ENCODE assay signal across 15 cellular contexts in genomic region chr6:3283241-3283640, GRCh38. TPM values are rescaled to one million over a fixed set of nuclear protein-coding genes. Genes with fewer than 3 reads are reported as not detected.
"Had no signal": no experiment of that assay in that cellular context is flagged by ENCODE, and none has a peak within 500 bp of the region (broad histone marks: within the 10 kb centered on the region; RNA-seq: fewer than 3 reads in every experiment).

No MANE protein-coding gene starts in this region.

- H3K27ac ChIP-seq: epithelial cell of prostate, neutrophil, thyroid gland had no signal

- H3K36me3 ChIP-seq: neutrophil, thyroid gland had no signal

- H3K9me3 ChIP-seq: neutrophil, thyroid gland had no signal

- H3K27ac Mint-ChIP-seq: activated CD4-positive, alpha-beta T cell treated with anti-CD3 and anti-CD28 coated beads, Interleukin-2, amount 10 ng/mL, durations not matched to agents 7 days and 5 days; immature natural killer cell; stimulated activated naive B cell treated with anti-CD40 and anti-IgM and Interleukin-4, amounts not matched to agents 10 μg/mL and 1 μg/mL and 100 μg/mL, for 72 hours; T-helper 1 cell treated with Interleukin-12 subunit alpha and Interleukin-12 subunit beta and Interleukin-4 antibody, amounts not matched to agents 30 μg/mL and 1 μg/mL, for 36 hours had no signal

- H3K4me3 ChIP-seq: thyroid gland had no signal

- ATAC-seq: activated CD4-positive, CD25-positive, alpha-beta regulatory T cell treated with anti-CD3 and anti-CD28 coated beads, Interleukin-2, amount 50 U/mL, for 24 hours; activated T-cell treated with anti-CD3 and anti-CD28 coated beads, Interleukin-2, amount 50 U/mL, for 4 hours; naive thymus-derived CD8-positive, alpha-beta T cell; stimulated activated naive B cell treated with anti-CD40 and anti-IgM and Interleukin-4, amounts not matched to agents 10 μg/mL and 1 μg/mL and 100 μg/mL, for 72 hours had no signal

- H3K4me3 Mint-ChIP-seq: activated CD4-positive, alpha-beta T cell treated with anti-CD3 and anti-CD28 coated beads, Interleukin-2, amount 10 ng/mL, durations not matched to agents 7 days and 5 days; activated T-cell treated with anti-CD3 and anti-CD28 coated beads, Interleukin-2, amount 50 U/mL, for 4 hours; immature natural killer cell; naive thymus-derived CD8-positive, alpha-beta T cell; stimulated activated naive B cell treated with anti-CD40 and anti-IgM and Interleukin-4, amounts not matched to agents 10 μg/mL and 1 μg/mL and 100 μg/mL, for 72 hours; T-helper 1 cell treated with Interleukin-12 subunit alpha and Interleukin-12 subunit beta and Interleukin-4 antibody, amounts not matched to agents 30 μg/mL and 1 μg/mL, for 36 hours had no signal

- DNase-seq: activated CD4-positive, alpha-beta T cell treated with anti-CD3 and anti-CD28 coated beads, Interleukin-2, amount 10 ng/mL, durations not matched to agents 7 days and 5 days; activated CD8-positive, alpha-beta memory T cell treated with anti-CD3 and anti-CD28 coated beads, Interleukin-2, amount 50 U/mL, for 4 hours; activated naive CD4-positive, alpha-beta T cell treated with anti-CD3 and anti-CD28 coated beads, Interleukin-2, amount 50 U/mL, for 16 hours; activated T-cell treated with anti-CD3 and anti-CD28 coated beads, Interleukin-2, amount 50 U/mL, for 4 hours; foreskin melanocyte; immature natural killer cell; mesenchymal stem cell; retina; stimulated activated naive B cell treated with anti-CD40 and anti-IgM and Interleukin-4, amounts not matched to agents 10 μg/mL and 1 μg/mL and 100 μg/mL, for 72 hours; thyroid gland had no signal

- H3K27me3 ChIP-seq: neutrophil, thyroid gland had no signal

- H3K27me3 Mint-ChIP-seq: activated CD4-positive, alpha-beta T cell treated with anti-CD3 and anti-CD28 coated beads, Interleukin-2, amount 10 ng/mL, durations not matched to agents 7 days and 5 days; naive thymus-derived CD8-positive, alpha-beta T cell; stimulated activated naive B cell treated with anti-CD40 and anti-IgM and Interleukin-4, amounts not matched to agents 10 μg/mL and 1 μg/mL and 100 μg/mL, for 72 hours had no signal

- H3K9me3 Mint-ChIP-seq: activated CD4-positive, alpha-beta T cell treated with anti-CD3 and anti-CD28 coated beads, Interleukin-2, amount 10 ng/mL, durations not matched to agents 7 days and 5 days; activated T-cell treated with anti-CD3 and anti-CD28 coated beads, Interleukin-2, amount 50 U/mL, for 4 hours; immature natural killer cell; naive thymus-derived CD8-positive, alpha-beta T cell; stimulated activated naive B cell treated with anti-CD40 and anti-IgM and Interleukin-4, amounts not matched to agents 10 μg/mL and 1 μg/mL and 100 μg/mL, for 72 hours; T-helper 1 cell treated with Interleukin-12 subunit alpha and Interleukin-12 subunit beta and Interleukin-4 antibody, amounts not matched to agents 30 μg/mL and 1 μg/mL, for 36 hours had no signal

RNA-seq across cellular contexts. Expression of gene TUBB2B, which starts 55.8 kb away (rescaled TPM):
- total RNA-seq: activated CD4-positive, alpha-beta T cell treated with anti-CD3 and anti-CD28 coated beads, Interleukin-2, amount 10 ng/mL, durations not matched to agents 7 days and 5 days; naive thymus-derived CD8-positive, alpha-beta T cell had no signal
